ENCODE assay signal across 10 cellular contexts in the genomic region with DNA sequence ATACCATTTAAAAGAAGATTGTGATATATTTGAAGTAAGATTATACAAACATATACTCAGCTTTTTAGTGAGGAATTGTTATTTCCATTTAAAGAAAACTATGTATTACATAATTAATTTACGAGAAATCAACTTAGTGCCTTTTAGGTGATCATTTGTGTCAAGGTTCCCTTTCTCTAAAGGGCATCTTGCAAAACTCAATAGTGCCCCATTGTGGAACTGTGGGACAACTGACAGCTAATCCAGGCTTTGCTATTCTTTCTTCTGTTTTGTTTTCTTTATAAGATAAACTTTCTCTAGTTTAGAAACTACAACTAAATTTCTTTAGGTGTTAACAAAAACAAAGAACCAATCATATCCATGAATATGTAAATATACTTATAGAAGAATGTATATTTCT. TPM values are rescaled to one million over a fixed set of nuclear protein-coding genes. Genes with fewer than 3 reads are reported as not detected.
DNase-seq lines count a peak whose midpoint lies in the region; ATAC-seq, FAIRE-seq and TF ChIP-seq lines count a peak whose summit lies in the region.
"Had no signal": no experiment of that assay in that cellular context is flagged by ENCODE, and none has a peak within 500 bp of the region (broad histone marks: within the 10 kb centered on the region; RNA-seq: fewer than 3 reads in every experiment).

No MANE protein-coding gene starts in this region.

- peaks cover 29% of the 10 kb centered on the region for H3K27me3 Mint-ChIP-seq in activated CD4-positive, alpha-beta memory T cell treated with anti-CD3 and anti-CD28 coated beads for 36 hours

- 52 to 78% methylated on average over 1 of the region's 1 CpG for WGBS in heart right ventricle, 2 donors

- TF ChIP-seq CTCF in heart right ventricle (IDR thresholded peaks at IDR 0.05) (peak in 7 of 9 donors; percentile 23 to 52 (median 47)), RWPE1 (conservative IDR thresholded peaks at IDR 0.05; ENCODE audit: low read depth) (peak; percentile 61)

- no peak for DNase-seq in heart right ventricle
- DNase-seq in cardiac septum (ENCODE audit: low spot score): no peak
- DNase-seq in RWPE1 (ENCODE audit: low spot score): peak; percentile 10
- peak; percentile 18 for DNase-seq in fibroblast of the conjunctiva (ENCODE audit: low read depth)
- peak; percentile 35 for DNase-seq in urothelium cell line (ENCODE audit: low spot score)
- no peak for DNase-seq in activated CD4-positive, alpha-beta memory T cell treated with anti-CD3 and anti-CD28 coated beads for 36 hours
- no peak for DNase-seq in activated T-cell treated with anti-CD3 and anti-CD28 coated beads, Interleukin-2, amount 50 U/mL, for 1 hour
- no peak for DNase-seq in activated CD8-positive, alpha-beta memory T cell treated with anti-CD3 and anti-CD28 coated beads, Interleukin-2, amount 50 U/mL, for 48 hours
- DNase-seq: GDM1; naive thymus-derived CD4-positive, alpha-beta T cell had no signal

- no peaks in the 10 kb centered on the region for H3K36me3 Mint-ChIP-seq in activated CD4-positive, alpha-beta memory T cell treated with anti-CD3 and anti-CD28 coated beads for 36 hours
- H3K36me3 Mint-ChIP-seq: naive thymus-derived CD4-positive, alpha-beta T cell had no signal

- H3K4me1 ChIP-seq in heart right ventricle: peaks cover 0 to 2% (median 0%) of the 10 kb centered on the region in 9 donors

- H3K4me3 Mint-ChIP-seq in activated CD4-positive, alpha-beta memory T cell treated with anti-CD3 and anti-CD28 coated beads for 36 hours: no peak overlapping the region
- H3K4me3 Mint-ChIP-seq: naive thymus-derived CD4-positive, alpha-beta T cell had no signal

- no peak overlapping the region for H3K27ac Mint-ChIP-seq in activated CD4-positive, alpha-beta memory T cell treated with anti-CD3 and anti-CD28 coated beads for 36 hours
- H3K27ac Mint-ChIP-seq: naive thymus-derived CD4-positive, alpha-beta T cell had no signal

- H3K4me3 ChIP-seq in heart right ventricle: no peak overlapping the region

- intact Hi-C loops in heart right ventricle (cut with DNase I) (no loop called here), cardiac septum (cut with DNase I) (loop anchor here (5.0 kb wide), 1 partner anchor 800 kb away; no protein-coding TSS in a partner anchor)
- intact Hi-C loops in activated CD4-positive, alpha-beta memory T cell treated with anti-CD3 and anti-CD28 coated beads for 36 hours (cut with micrococcal nuclease): no loop called here

- H3K36me3 ChIP-seq in heart right ventricle: no peaks in the 10 kb centered on the region

- ATAC-seq in heart right ventricle: no peak
- ATAC-seq: naive thymus-derived CD4-positive, alpha-beta T cell had no signal

- FAIRE-seq in urothelium cell line (lab: Jason Lieb, UNC): no peak

- peaks cover 0 to 8% (median 0%) of the 10 kb centered on the region in 7 donors for H3K27me3 ChIP-seq in heart right ventricle

- POLR2A ChIA-PET in RWPE1 (lab: Yijun Ruan, JAX; ENCODE audit: low non-redundant PET): no interaction called here
- POLR2A ChIA-PET in activated CD4-positive, alpha-beta memory T cell treated with anti-CD3 and anti-CD28 coated beads for 36 hours (lab: Charles Lee): no interaction called here

- H3K27ac ChIP-seq in heart right ventricle (no peak overlapping the region), RWPE1 (no peak overlapping the region)

- no peaks in the 10 kb centered on the region for H3K9me3 Mint-ChIP-seq in activated CD4-positive, alpha-beta memory T cell treated with anti-CD3 and anti-CD28 coated beads for 36 hours

- CTCF ChIA-PET in RWPE1 (lab: Yijun Ruan, JAX): interaction anchor here (0.5 to 0.6 kb wide), 2 partner anchors 223 to 1185 kb away, joined by 3 to 4 read pairs; no protein-coding TSS in a partner anchor
- CTCF ChIA-PET in activated CD4-positive, alpha-beta memory T cell treated with anti-CD3 and anti-CD28 coated beads for 36 hours (lab: Charles Lee): interaction anchor here (0.5 to 1.1 kb wide), 4 partner anchors 8 to 729 kb away, joined by 3 to 4 read pairs (median 3); no protein-coding TSS in a partner anchor

- no peaks in the 10 kb centered on the region for H3K9me3 ChIP-seq in heart right ventricle

- peaks cover 4% of the 10 kb centered on the region for H3K4me1 Mint-ChIP-seq in activated CD4-positive, alpha-beta memory T cell treated with anti-CD3 and anti-CD28 coated beads for 36 hours (ENCODE audit: low read depth)

RNA-seq across cellular contexts. Expression of a gene that starts 24.3 kb away (rescaled TPM):
- 10 to 100 TPM in 3 of 10 donors, 1 to 10 TPM in 7; 1.2 to 23.6 (median 4.7) TPM for total RNA-seq in heart right ventricle
- polyA plus RNA-seq in heart right ventricle: 1 to 10 TPM; 2.7 to 9.6 TPM
- total RNA-seq in cardiac septum: 2.6 TPM
- total RNA-seq in activated CD4-positive, alpha-beta memory T cell treated with anti-CD3 and anti-CD28 coated beads for 36 hours: not detected
- total RNA-seq: naive thymus-derived CD4-positive, alpha-beta T cell had no signal
- polyA plus RNA-seq: naive thymus-derived CD4-positive, alpha-beta T cell had no signal

Comparison
In these comparisons a context has a peak if more than half of its experiments do, and no peak if none do; other contexts are left out.
1. DNase-seq: peak in RWPE1 (single experiment), fibroblast of the conjunctiva (single experiment) and urothelium cell line (single experiment); none in heart right ventricle (0 of 2), cardiac septum (single experiment), activated CD4-positive, alpha-beta memory T cell treated with anti-CD3 and anti-CD28 coated beads for 36 hours (single experiment), activated T-cell treated with anti-CD3 and anti-CD28 coated beads, Interleukin-2, amount 50 U/mL, for 1 hour (single experiment) and activated CD8-positive, alpha-beta memory T cell treated with anti-CD3 and anti-CD28 coated beads, Interleukin-2, amount 50 U/mL, for 48 hours (single experiment).